In genomic region chr13:36355632-36356031, GRCh38 we compare ENCODE assay signal across 21 cellular contexts. TPM values are rescaled to one million over a fixed set of nuclear protein-coding genes. Genes with fewer than 3 reads are reported as not detected.
A peak's percentile ranks its signal among the peaks of the same experiment; 100 is the strongest.
DNase-seq lines count a peak whose midpoint lies in the region; ATAC-seq, FAIRE-seq and TF ChIP-seq lines count a peak whose summit lies in the region.
"Had no signal": no experiment of that assay in that cellular context is flagged by ENCODE, and none has a peak within 500 bp of the region (broad histone marks: within the 10 kb centered on the region; RNA-seq: fewer than 3 reads in every experiment).

No MANE protein-coding gene starts in this region.

- peak overlapping the region; percentile 44 for H3K27ac Mint-ChIP-seq in endodermal cell
- no peak overlapping the region for H3K27ac Mint-ChIP-seq in stimulated activated memory B cell treated with anti-CD40 and anti-IgM and Interleukin-4, amounts not matched to agents 10 μg/mL and 1 μg/mL and 100 μg/mL, for 72 hours
- H3K27ac Mint-ChIP-seq: CD14-positive monocyte; CD8-positive, alpha-beta T cell; HFFc6; IgD-negative memory B cell had no signal

- no peak overlapping the region for H3K4me3 Mint-ChIP-seq in endodermal cell
- no peak overlapping the region for H3K4me3 Mint-ChIP-seq in stimulated activated memory B cell treated with anti-CD40 and anti-IgM and Interleukin-4, amounts not matched to agents 10 μg/mL and 1 μg/mL and 100 μg/mL, for 72 hours
- H3K4me3 Mint-ChIP-seq: CD14-positive monocyte; CD8-positive, alpha-beta T cell; HFFc6; IgD-negative memory B cell had no signal

- no peak for TF ChIP-seq POLR2A in HepG2 (IDR thresholded peaks at IDR 0.05; ENCODE audit: insufficient read depth in 1 of 2, low read depth in 2 of 2, low read length in 2 of 2)

- TF ChIP-seq EP300 in HepG2 (IDR thresholded peaks at IDR 0.05; ENCODE audit: low read depth in 2 of 2, low read length in 2 of 2) (no peak), HepG2 (CRISPR knock-in tag; IDR thresholded peaks at IDR 0.05; ENCODE audit: borderline replicate concordance) (no peak)

- H3K36me3 Mint-ChIP-seq in endodermal cell (ENCODE audit: low read depth), result peaks cover 22% of the 10 kb centered on the region
- no peaks in the 10 kb centered on the region for H3K36me3 Mint-ChIP-seq in stimulated activated memory B cell treated with anti-CD40 and anti-IgM and Interleukin-4, amounts not matched to agents 10 μg/mL and 1 μg/mL and 100 μg/mL, for 72 hours
- H3K36me3 Mint-ChIP-seq: CD14-positive monocyte; CD8-positive, alpha-beta T cell; IgD-negative memory B cell had no signal

- DNase-seq in endodermal cell, result no peak
- DNase-seq in HepG2 (ENCODE audit: low spot score), result no peak
- no peak for DNase-seq in NCI-H1417 (lab: John Stamatoyannopoulos, UW)
- no peak for DNase-seq in activated CD4-positive, CD25-positive, alpha-beta regulatory T cell treated with anti-CD3 and anti-CD28 coated beads, Interleukin-2, amount 50 U/mL, for 72 hours
- no peak for DNase-seq in NCI-H345 (lab: John Stamatoyannopoulos, UW)
- DNase-seq: CD8-positive, alpha-beta T cell; COR-L47; DMS153; DMS79 treated with DMSO at 0.1 percent for 48 hours; EL; HCEC 1CT; HFFc6 had no signal

- peak; percentile 39 for ATAC-seq in HepG2
- no peak for ATAC-seq in stimulated activated memory B cell treated with anti-CD40 and anti-IgM and Interleukin-4, amounts not matched to agents 10 μg/mL and 1 μg/mL and 100 μg/mL, for 72 hours
- ATAC-seq: CD8-positive, alpha-beta T cell had no signal

- H3K36me3 ChIP-seq in HUES48 (ENCODE audit: control insufficient read depth, insufficient read depth, low read length) (no peaks in the 10 kb centered on the region), endodermal cell (ENCODE audit: control insufficient read depth, insufficient read depth, low read length) (no peaks in the 10 kb centered on the region), HepG2 (replicated peaks in 1 of 2; ENCODE audit: control insufficient read depth in 1 of 2, insufficient read depth in 2 of 2, low read length in 2 of 2) (no peaks in the 10 kb centered on the region)

- WGBS in endodermal cell (ENCODE audit: insufficient coverage in 1 of 2, insufficient read length in 1 of 2), 2 experiments, result 100% methylated on average over 1 of the region's 2 CpGs; no CpG with 5 or more reads in 1 of the 2 experiments
- 9% methylated on average over 2 of the region's 2 CpGs for WGBS in HepG2 (ENCODE audit: low lambda C conversion rate)

- H3K9me3 Mint-ChIP-seq in endodermal cell, result peaks cover 20% of the 10 kb centered on the region
- no peaks in the 10 kb centered on the region for H3K9me3 Mint-ChIP-seq in stimulated activated memory B cell treated with anti-CD40 and anti-IgM and Interleukin-4, amounts not matched to agents 10 μg/mL and 1 μg/mL and 100 μg/mL, for 72 hours
- H3K9me3 Mint-ChIP-seq: CD14-positive monocyte; CD8-positive, alpha-beta T cell; HFFc6; IgD-negative memory B cell had no signal

- H2AFZ ChIP-seq in HepG2 (ENCODE audit: low read length), result no peak overlapping the region

- FAIRE-seq in HepG2 (lab: Jason Lieb, UNC), result no peak
- FAIRE-seq: A204.1, D721Med, G401.6, GM12892, GM19239 had no signal

- intact Hi-C loops in HepG2 (cut with micrococcal nuclease; ENCODE audit: unreplicated experiment), result no loop called here

- H3K27ac ChIP-seq in HUES48 (ENCODE audit: low read depth, low read length) (peak overlapping the region; percentile 39), endodermal cell (ENCODE audit: low read depth, low read length) (no peak overlapping the region), HepG2 (ENCODE audit: extremely low read length, insufficient read depth, low read length) (peak overlapping the region; percentile 8)

- H3K27me3 ChIP-seq in HUES48 (ENCODE audit: control insufficient read depth, insufficient read depth, low read length) (peaks cover 27% of the 10 kb centered on the region), endodermal cell (ENCODE audit: control insufficient read depth, insufficient read depth, low read length, poor library complexity, severe bottlenecking) (no peaks in the 10 kb centered on the region), HepG2 (ENCODE audit: control insufficient read depth in 1 of 2, insufficient read depth in 2 of 2, low read length in 2 of 2) (no peaks in the 10 kb centered on the region)

- H3K4me3 ChIP-seq in HUES48 (ENCODE audit: low read depth, low read length), result no peak overlapping the region
- no peak overlapping the region for H3K4me3 ChIP-seq in endodermal cell (ENCODE audit: low read length)
- H3K4me3 ChIP-seq in HepG2 (replicated peaks in 1 of 3; ENCODE audit: insufficient read depth in 1 of 3, low read depth in 2 of 3, low read length in 3 of 3), result no peak overlapping the region

- H3K9ac ChIP-seq in HUES48 (ENCODE audit: low read depth, low read length) (no peak overlapping the region), endodermal cell (ENCODE audit: extremely low read depth, low read length, poor library complexity, severe bottlenecking) (no peak overlapping the region), HepG2 (ENCODE audit: insufficient read depth, low read depth, low read length) (no peak overlapping the region)

- no peaks in the 10 kb centered on the region for H4K20me1 ChIP-seq in HepG2 (ENCODE audit: insufficient read depth, low read length)

- no peak for TF ChIP-seq CTCF in endodermal cell (conservative IDR thresholded peaks at IDR 0.05)
- TF ChIP-seq CTCF in HepG2 (CRISPR knock-in tag; IDR thresholded peaks at IDR 0.05), result no peak

- H3K4me1 ChIP-seq in HUES48 (ENCODE audit: control insufficient read depth, insufficient read depth, low read length), result no peaks in the 10 kb centered on the region
- peaks cover 4% of the 10 kb centered on the region for H3K4me1 ChIP-seq in endodermal cell (ENCODE audit: control insufficient read depth, insufficient read depth, low read length)
- H3K4me1 ChIP-seq in HepG2 (ENCODE audit: insufficient read depth, low read length), result peaks cover 31% of the 10 kb centered on the region

- H3K4me1 Mint-ChIP-seq in endodermal cell, result peaks cover 5% of the 10 kb centered on the region
- no peaks in the 10 kb centered on the region for H3K4me1 Mint-ChIP-seq in stimulated activated memory B cell treated with anti-CD40 and anti-IgM and Interleukin-4, amounts not matched to agents 10 μg/mL and 1 μg/mL and 100 μg/mL, for 72 hours
- H3K4me1 Mint-ChIP-seq: IgD-negative memory B cell had no signal

- H3K9me3 ChIP-seq in HUES48 (ENCODE audit: control insufficient read depth, insufficient read depth, low read length) (no peaks in the 10 kb centered on the region), endodermal cell (ENCODE audit: control insufficient read depth, low read length) (no peaks in the 10 kb centered on the region), HepG2 (ENCODE audit: low read length) (no peaks in the 10 kb centered on the region)

- H3K79me2 ChIP-seq in HepG2 (ENCODE audit: insufficient read depth, low read length), result no peaks in the 10 kb centered on the region

- H3K27me3 Mint-ChIP-seq in endodermal cell (ENCODE audit: insufficient read depth), result no peaks in the 10 kb centered on the region
- H3K27me3 Mint-ChIP-seq in stimulated activated memory B cell treated with anti-CD40 and anti-IgM and Interleukin-4, amounts not matched to agents 10 μg/mL and 1 μg/mL and 100 μg/mL, for 72 hours, result no peaks in the 10 kb centered on the region

- BruUV-seq in HepG2 (replicated peaks; lab: Mats Ljungman, UMichigan), result no TSS peak

- CTCF ChIA-PET in HepG2 (lab: Yijun Ruan, JAX; ENCODE audit: low intra/inter-chr PET ratio, low total read pairs), result no interaction called here

- TF ChIP-seq RAD21 in HepG2 (CRISPR knock-in tag; IDR thresholded peaks at IDR 0.05), result no peak

- POLR2A ChIA-PET in HepG2 (lab: Yijun Ruan, JAX), result interaction anchor here (1.7 kb wide), 1 partner anchor 9 kb away, joined by 4 read pairs; no protein-coding TSS in a partner anchor

- in situ Hi-C loops in HepG2 (cut with HindIII; ENCODE audit: extremely low pct_ligation_motif_present, low pct_unique_long_range_greater_than_20kb), result no loop called here

- peak overlapping the region; percentile 28 for H3K4me2 ChIP-seq in HepG2 (ENCODE audit: low read depth, low read length)

RNA-seq across cellular contexts. Expression of gene SPART, which starts 9.4 kb away (rescaled TPM):
- 10 to 100 TPM; 49.1 to 53.9 TPM for total RNA-seq in endodermal cell
- polyA plus RNA-seq in endodermal cell (2013, experiment 1 of 2), result 54.2 TPM
- 53.8 TPM for polyA plus RNA-seq in endodermal cell (2013, experiment 2 of 2)
- total RNA-seq in HepG2 (2016; rRNA removed; fragmentation: Illumina TruSeq; extraction: Trizol), result 28.8 and 48.6 TPM in 2 replicates
- 3.5 and 4.4 TPM in 2 replicates for total RNA-seq in HepG2 (2016; cell fraction: cytosol; rRNA removed; fragmentation: Illumina TruSeq; extraction: Trizol; ENCODE audit: low read depth)
- 29.4 and 52.4 TPM in 2 replicates for total RNA-seq in HepG2 (2016; cell fraction: insoluble cytoplasmic fraction; rRNA removed; fragmentation: Illumina TruSeq; extraction: Trizol)
- total RNA-seq in HepG2 (2016; cell fraction: membrane; rRNA removed; fragmentation: Illumina TruSeq; extraction: Trizol), result 9.5 and 10.5 TPM in 2 replicates
- 12.3 and 19.0 TPM in 2 replicates for total RNA-seq in HepG2 (2016; cell fraction: nucleus; rRNA removed; fragmentation: Illumina TruSeq; extraction: Trizol)
- polyA plus RNA-seq in HepG2 (2011; rRNA removed), result 7.4 and 8.9 TPM in 2 replicates
- polyA plus RNA-seq in HepG2 (2011; cell fraction: cytosol; rRNA removed), result 7.4 and 10.6 TPM in 2 replicates
- polyA plus RNA-seq in HepG2 (2011; cell fraction: nucleus; rRNA removed), result 6.5 and 8.0 TPM in 2 replicates
- 11.6 and 15.3 TPM in 2 replicates for polyA plus RNA-seq in HepG2 (2012)
- 0.89 and 1.4 TPM in 2 replicates for polyA plus RNA-seq in HepG2 (2016; cell fraction: cytosol; fragmentation: Illumina TruSeq; extraction: Trizol; ENCODE audit: low read depth)
- polyA plus RNA-seq in HepG2 (2016; cell fraction: insoluble cytoplasmic fraction; fragmentation: Illumina TruSeq; extraction: Trizol; ENCODE audit: low read depth), result 43.6 and 44.6 TPM in 2 replicates
- polyA plus RNA-seq in HepG2 (2016; cell fraction: membrane; fragmentation: Illumina TruSeq; extraction: Trizol; ENCODE audit: low read depth), result 3.1 and 4.3 TPM in 2 replicates
- polyA plus RNA-seq in HepG2 (2016; cell fraction: nucleus; fragmentation: Illumina TruSeq; extraction: Trizol; ENCODE audit: insufficient read depth, low read depth), result 22.8 and 31.5 TPM in 2 replicates
- polyA minus RNA-seq in HepG2 (2011; rRNA and poly(A)+ RNA removed; ENCODE audit: low replicate concordance), result 2.5 and 17.4 TPM in 2 replicates
- polyA minus RNA-seq in HepG2 (2011; cell fraction: cytosol; rRNA and poly(A)+ RNA removed), result 11.7 and 15.1 TPM in 2 replicates
- polyA minus RNA-seq in HepG2 (2011; cell fraction: nucleus; rRNA and poly(A)+ RNA removed), result 7.7 and 10.9 TPM in 2 replicates

RNA-seq across cellular contexts. Expression of gene CCDC169, which starts 58.0 kb away (rescaled TPM):
- total RNA-seq in endodermal cell (10 to 100 TPM; 18.2 to 26.3 TPM), HepG2 (2016; rRNA removed; fragmentation: Illumina TruSeq; extraction: Trizol) (0.33 and 0.38 TPM in 2 replicates)
- polyA plus RNA-seq in endodermal cell (2013, experiment 1 of 2), result 6.7 TPM
- polyA plus RNA-seq in endodermal cell (2013, experiment 2 of 2), result 5.4 TPM
- total RNA-seq in HepG2 (2016; cell fraction: cytosol; rRNA removed; fragmentation: Illumina TruSeq; extraction: Trizol; ENCODE audit: low read depth), result 0.30 TPM in 1 of 2 replicates, not detected in the other
- total RNA-seq in HepG2 (2016; cell fraction: insoluble cytoplasmic fraction; rRNA removed; fragmentation: Illumina TruSeq; extraction: Trizol), result 0.17 and 0.33 TPM in 2 replicates
- 0.31 and 0.74 TPM in 2 replicates for total RNA-seq in HepG2 (2016; cell fraction: membrane; rRNA removed; fragmentation: Illumina TruSeq; extraction: Trizol)
- not detected in 2 replicates for total RNA-seq in HepG2 (2016; cell fraction: nucleus; rRNA removed; fragmentation: Illumina TruSeq; extraction: Trizol)
- polyA plus RNA-seq in HepG2 (2011; rRNA removed), result 0.25 and 0.27 TPM in 2 replicates
- polyA plus RNA-seq in HepG2 (2011; cell fraction: cytosol; rRNA removed), result 0.05 and 0.08 TPM in 2 replicates
- polyA plus RNA-seq in HepG2 (2011; cell fraction: nucleus; rRNA removed), result 0.16 and 0.35 TPM in 2 replicates
- 0.16 and 0.32 TPM in 2 replicates for polyA plus RNA-seq in HepG2 (2012)
- 0.12 and 0.23 TPM in 2 replicates for polyA plus RNA-seq in HepG2 (2016; cell fraction: cytosol; fragmentation: Illumina TruSeq; extraction: Trizol; ENCODE audit: low read depth)
- 0.52 and 0.57 TPM in 2 replicates for polyA plus RNA-seq in HepG2 (2016; cell fraction: insoluble cytoplasmic fraction; fragmentation: Illumina TruSeq; extraction: Trizol; ENCODE audit: low read depth)
- 0.49 and 0.66 TPM in 2 replicates for polyA plus RNA-seq in HepG2 (2016; cell fraction: membrane; fragmentation: Illumina TruSeq; extraction: Trizol; ENCODE audit: low read depth)
- polyA plus RNA-seq in HepG2 (2016; cell fraction: nucleus; fragmentation: Illumina TruSeq; extraction: Trizol; ENCODE audit: insufficient read depth, low read depth), result 0.21 TPM in 1 of 2 replicates, not detected in the other
- polyA minus RNA-seq in HepG2 (2011; rRNA and poly(A)+ RNA removed; ENCODE audit: low replicate concordance), result 1.5 TPM in 1 of 2 replicates, not detected in the other
- polyA minus RNA-seq in HepG2 (2011; cell fraction: cytosol; rRNA and poly(A)+ RNA removed), result not detected in 2 replicates
- 1.3 and 1.5 TPM in 2 replicates for polyA minus RNA-seq in HepG2 (2011; cell fraction: nucleus; rRNA and poly(A)+ RNA removed)
- total RNA-seq: CD8-positive, alpha-beta T cell had no signal
- polyA plus RNA-seq: CD14-positive monocyte, IgD-negative memory B cell had no signal

Comparison
In these comparisons a context has a peak if more than half of its experiments do, and no peak if none do; other contexts are left out.
1. RNA of gene CCDC169, which starts 58.0 kb away (total RNA-seq): 18.2 to 26.3 TPM in endodermal cell; 0.17 to 0.74 TPM in HepG2; every median in the first group is over 10 times any median in the second.